ENCODE assay signal across 12 cellular contexts in genomic region chr11:103552086-103552485, GRCh38.
DNase-seq lines count a peak whose midpoint lies in the region; ATAC-seq and TF ChIP-seq lines count a peak whose summit lies in the region.
"Had no signal": no experiment of that assay in that cellular context is flagged by ENCODE, and none has a peak within 500 bp of the region (broad histone marks: within the 10 kb centered on the region; RNA-seq: fewer than 3 reads in every experiment).

No MANE protein-coding gene starts in this region.

- peak overlapping the region; percentile 79 for H3K27ac Mint-ChIP-seq in endothelial cell (ENCODE audit: unreplicated experiment)
- H3K27ac Mint-ChIP-seq in activated naive CD4-positive, alpha-beta T cell treated with anti-CD3 and anti-CD28 coated beads, Interleukin-2, amount 10 ng/mL, durations not matched to agents 7 days and 5 days, result no peak overlapping the region
- H3K27ac Mint-ChIP-seq: CD4-positive, alpha-beta memory T cell had no signal

- H3K9me3 ChIP-seq in right cardiac atrium (ENCODE audit: control insufficient read depth, low read length) (no peaks in the 10 kb centered on the region), osteoblast (ENCODE audit: low read depth, low read length) (no peaks in the 10 kb centered on the region)
- H3K9me3 ChIP-seq: BE2C had no signal

- H3K4me1 ChIP-seq in right cardiac atrium (ENCODE audit: control insufficient read depth, insufficient read depth, low read length) (peaks cover 5% of the 10 kb centered on the region), osteoblast (ENCODE audit: insufficient read depth, low read length) (no peaks in the 10 kb centered on the region)
- H3K4me1 ChIP-seq: BE2C had no signal

- TF ChIP-seq CTCF in endothelial cell (IDR thresholded peaks at IDR 0.05; ENCODE audit: unreplicated experiment) (no peak), osteoblast (IDR thresholded peaks at IDR 0.05; ENCODE audit: extremely low read depth, low read depth, low read length) (no peak)

- H3K9me3 Mint-ChIP-seq in endothelial cell (ENCODE audit: unreplicated experiment), result no peaks in the 10 kb centered on the region
- no peaks in the 10 kb centered on the region for H3K9me3 Mint-ChIP-seq in activated naive CD4-positive, alpha-beta T cell treated with anti-CD3 and anti-CD28 coated beads, Interleukin-2, amount 10 ng/mL, durations not matched to agents 7 days and 5 days
- H3K9me3 Mint-ChIP-seq: CD4-positive, alpha-beta memory T cell had no signal

- H3K4me3 ChIP-seq in right cardiac atrium (ENCODE audit: low read length), result no peak overlapping the region
- H3K4me3 ChIP-seq in osteoblast (ENCODE audit: insufficient read depth, low read length), result no peak overlapping the region

- H3K27ac ChIP-seq in right cardiac atrium (ENCODE audit: low read length) (no peak overlapping the region), osteoblast (ENCODE audit: low read depth, low read length) (no peak overlapping the region)
- H3K27ac ChIP-seq: C4-2B had no signal

- ATAC-seq in right cardiac atrium (peak; percentile 16 to 46), Right ventricle myocardium superior (ENCODE audit: poor library complexity) (no peak), GM21786 (IDR thresholded peaks at IDR 0.05; ENCODE audit: unreplicated experiment) (no peak)

- H4K20me1 ChIP-seq in osteoblast (ENCODE audit: insufficient read depth, low read length), result no peaks in the 10 kb centered on the region

- H3K4me2 ChIP-seq in osteoblast (ENCODE audit: insufficient read depth, low read length), result no peak overlapping the region

- no peaks in the 10 kb centered on the region for H3K36me3 ChIP-seq in osteoblast (ENCODE audit: insufficient read depth, low read length)
- H3K36me3 ChIP-seq: BE2C had no signal

- CTCF ChIA-PET in activated naive CD4-positive, alpha-beta T cell treated with anti-CD3 and anti-CD28 coated beads, Interleukin-2, amount 10 ng/mL, durations not matched to agents 7 days and 5 days (lab: Charles Lee), result no interaction called here

- H3K27me3 Mint-ChIP-seq in endothelial cell (ENCODE audit: unreplicated experiment), result peaks cover 2% of the 10 kb centered on the region
- H3K27me3 Mint-ChIP-seq in activated naive CD4-positive, alpha-beta T cell treated with anti-CD3 and anti-CD28 coated beads, Interleukin-2, amount 10 ng/mL, durations not matched to agents 7 days and 5 days, result no peaks in the 10 kb centered on the region

- no peak overlapping the region for H3K4me3 Mint-ChIP-seq in endothelial cell (ENCODE audit: unreplicated experiment)
- no peak overlapping the region for H3K4me3 Mint-ChIP-seq in activated naive CD4-positive, alpha-beta T cell treated with anti-CD3 and anti-CD28 coated beads, Interleukin-2, amount 10 ng/mL, durations not matched to agents 7 days and 5 days
- H3K4me3 Mint-ChIP-seq: CD4-positive, alpha-beta memory T cell had no signal

- WGBS in right cardiac atrium, result 54% methylated on average over 5 of the region's 5 CpGs

- intact Hi-C loops in right cardiac atrium (cut with DNase I) (no loop called here), Right ventricle myocardium superior (cut with DNase I) (no loop called here)

- no peaks in the 10 kb centered on the region for H3K79me2 ChIP-seq in osteoblast (ENCODE audit: insufficient read depth, low read length)

- H3K36me3 Mint-ChIP-seq in endothelial cell (ENCODE audit: low read depth, unreplicated experiment), result no peaks in the 10 kb centered on the region
- H3K36me3 Mint-ChIP-seq in activated naive CD4-positive, alpha-beta T cell treated with anti-CD3 and anti-CD28 coated beads, Interleukin-2, amount 10 ng/mL, durations not matched to agents 7 days and 5 days, result no peaks in the 10 kb centered on the region
- H3K36me3 Mint-ChIP-seq: CD4-positive, alpha-beta memory T cell had no signal

- DNase-seq in right cardiac atrium (no peak), Right ventricle myocardium superior (no peak), endothelial cell (ENCODE audit: low spot score) (no peak), osteoblast (ENCODE audit: insufficient read length, low spot score, missing footprints) (no peak), GM03348 (ENCODE audit: low spot score) (no peak)
- DNase-seq in activated naive CD4-positive, alpha-beta T cell treated with anti-CD3 and anti-CD28 coated beads, Interleukin-2, amount 10 ng/mL, durations not matched to agents 7 days and 5 days, result no peak
- DNase-seq: BE2C; CD4-positive, alpha-beta memory T cell; DMS79; H7 had no signal

- H3K27me3 ChIP-seq in right cardiac atrium (ENCODE audit: control insufficient read depth, insufficient read depth), result no peaks in the 10 kb centered on the region
- H3K27me3 ChIP-seq in osteoblast (ENCODE audit: insufficient read depth, low read length), result no peaks in the 10 kb centered on the region
- H3K27me3 ChIP-seq: BE2C had no signal

- H2AFZ ChIP-seq in osteoblast (ENCODE audit: low read length), result peak overlapping the region; percentile 4

- peaks cover 14% of the 10 kb centered on the region for H3K4me1 Mint-ChIP-seq in endothelial cell (ENCODE audit: unreplicated experiment)
- H3K4me1 Mint-ChIP-seq in activated naive CD4-positive, alpha-beta T cell treated with anti-CD3 and anti-CD28 coated beads, Interleukin-2, amount 10 ng/mL, durations not matched to agents 7 days and 5 days, result no peaks in the 10 kb centered on the region
- H3K4me1 Mint-ChIP-seq: CD4-positive, alpha-beta memory T cell had no signal

Comparison
In these comparisons a context has a peak if more than half of its experiments do, and no peak if none do; other contexts are left out.
1. ATAC-seq: peak in right cardiac atrium (2 of 2); none in Right ventricle myocardium superior (single experiment) and GM21786 (single experiment).